ENCODE assay signal across 25 cellular contexts in the genomic region with DNA sequence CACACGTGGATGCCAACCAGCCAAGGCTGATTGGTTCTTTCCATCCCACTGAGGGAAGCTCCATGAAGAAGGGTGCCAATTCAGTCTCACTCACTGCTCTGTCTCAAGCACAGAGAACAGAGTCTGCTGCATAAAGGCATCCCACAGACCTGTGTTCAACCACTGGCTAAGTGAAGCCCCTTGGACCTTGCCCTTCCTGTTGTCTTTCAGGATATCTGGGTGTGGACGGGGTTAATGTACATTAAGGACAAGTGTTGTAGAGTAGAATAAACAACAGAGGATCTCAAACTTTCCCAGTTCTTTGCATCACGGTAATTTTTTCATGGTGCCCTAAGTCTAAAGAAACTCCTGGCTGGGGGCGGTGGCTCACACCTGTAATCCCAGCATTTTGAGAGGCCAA.
"Had no signal": no experiment of that assay in that cellular context is flagged by ENCODE, and none has a peak within 500 bp of the region (broad histone marks: within the 10 kb centered on the region; RNA-seq: fewer than 3 reads in every experiment).

No MANE protein-coding gene starts in this region.

- H3K27ac ChIP-seq: left lung, lower lobe of right lung, neutrophil, parathyroid adenoma, stomach, testis, thyroid gland, transverse colon, upper lobe of left lung, vagina had no signal

- ATAC-seq: left colon; left lung; lower lobe of right lung; naive thymus-derived CD8-positive, alpha-beta T cell; right cardiac atrium; stimulated activated naive B cell treated with anti-CD40 and anti-IgM and Interleukin-4, amounts not matched to agents 10 μg/mL and 1 μg/mL and 100 μg/mL, for 72 hours; stimulated activated naive CD8-positive, alpha-beta T cell treated with anti-CD3 and anti-CD28 coated beads, Interleukin-15, Interleukin-2, amounts not matched to agents 100 U/mL and 50 U/mL, for 24 hours had no signal

- H3K79me2 ChIP-seq: parathyroid adenoma had no signal

- H3K9me3 ChIP-seq: left lung, lower lobe of right lung, neutrophil, stomach, testis, thyroid gland, transverse colon, upper lobe of left lung, vagina had no signal

- FAIRE-seq: islet of Langerhans, kidney had no signal

- H3K9ac ChIP-seq: parathyroid adenoma had no signal

- DNase-seq: hypothalamus; immature natural killer cell; kidney; left colon; left lung; lower lobe of right lung; mammary epithelial cell; mesenchymal stem cell; naive thymus-derived CD8-positive, alpha-beta T cell; occipital lobe; right cardiac atrium; stimulated activated CD4-positive, alpha-beta T cell treated with anti-CD3 and anti-CD28 coated beads, Interleukin-1b, Interleukin-23, amount 100 ng/mL, for 48 hours; stimulated activated CD4-positive, alpha-beta T cell treated with anti-CD3 and anti-CD28 coated beads, Interleukin-2, amount 100 ng/mL, for 48 hours; stimulated activated naive B cell treated with anti-CD40 and anti-IgM and Interleukin-4, amounts not matched to agents 10 μg/mL and 1 μg/mL and 100 μg/mL, for 72 hours; stimulated activated naive CD8-positive, alpha-beta T cell treated with anti-CD3 and anti-CD28 coated beads, Interleukin-15, Interleukin-2, amounts not matched to agents 100 U/mL and 50 U/mL, for 24 hours; stomach; testis; thyroid gland; transverse colon; upper lobe of left lung had no signal

- H3K4me3 ChIP-seq: left lung, lower lobe of right lung, smooth muscle cell, stomach, testis, thyroid gland, transverse colon, upper lobe of left lung, vagina had no signal

- H3K36me3 ChIP-seq: left lung, lower lobe of right lung, neutrophil, stomach, thyroid gland, transverse colon, upper lobe of left lung, vagina had no signal

- H3K27me3 ChIP-seq: testis, thyroid gland, transverse colon, upper lobe of left lung, vagina had no signal

- H2AFZ ChIP-seq: parathyroid adenoma had no signal

- H3K4me1 ChIP-seq: left lung, lower lobe of right lung, parathyroid adenoma, stomach, testis, thyroid gland, transverse colon, upper lobe of left lung, vagina had no signal

- H3K4me2 ChIP-seq: smooth muscle cell had no signal
